ENCODE assay signal across 23 cellular contexts in genomic region chr15:49982586-49982985, GRCh38.
"Had no signal": no experiment of that assay in that cellular context is flagged by ENCODE, and none has a peak within 500 bp of the region (broad histone marks: within the 10 kb centered on the region; RNA-seq: fewer than 3 reads in every experiment).

No MANE protein-coding gene starts in this region.

- H3K4me1 ChIP-seq: parathyroid adenoma, right lobe of liver had no signal

- H3K27me3 Mint-ChIP-seq: activated CD4-positive, alpha-beta memory T cell treated with anti-CD3 and anti-CD28 coated beads, Interleukin-2, amount 10 ng/mL, durations not matched to agents 7 days and 5 days; dendritic cell treated with granulocyte-macrophage colony-stimulating factor and Interleukin-4, amounts not matched to agents 40 ng/mL and 50 ng/mL, for 4 days; type B pancreatic cell had no signal

- H3K36me3 Mint-ChIP-seq: type B pancreatic cell, WTC11 had no signal

- H3K27ac Mint-ChIP-seq: activated CD4-positive, alpha-beta memory T cell treated with anti-CD3 and anti-CD28 coated beads, Interleukin-2, amount 10 ng/mL, durations not matched to agents 7 days and 5 days; activated naive CD8-positive, alpha-beta T cell treated with anti-CD3 and anti-CD28 coated beads, Interleukin-2, amount 10 ng/mL, durations not matched to agents 7 days and 5 days; activated T-helper 17 cell treated with anti-CD3 and anti-CD28 coated beads, Interleukin-2, amount 50 U/mL, for 72 hours; dendritic cell treated with granulocyte-macrophage colony-stimulating factor and Interleukin-4, amounts not matched to agents 40 ng/mL and 50 ng/mL, for 4 days; naive thymus-derived CD4-positive, alpha-beta T cell; stimulated activated effector memory CD8-positive, alpha-beta T cell treated with anti-CD3 and anti-CD28 coated beads, Interleukin-12 subunit alpha, Interleukin-12 subunit beta, amount 100 ng/mL, for 72 hours; T-helper 2 cell treated with Interferon-gamma antibody and Interleukin-4, amounts not matched to agents 5 μg/mL and 100 μg/mL, for 36 hours; type B pancreatic cell; WTC11 had no signal

- H3K4me3 ChIP-seq: right lobe of liver, stomach had no signal

- H2AFZ ChIP-seq: parathyroid adenoma had no signal

- H3K27ac ChIP-seq: parathyroid adenoma, right lobe of liver, stomach had no signal

- H3K9ac ChIP-seq: parathyroid adenoma had no signal

- ATAC-seq: activated T-helper 17 cell treated with anti-CD3 and anti-CD28 coated beads, Interleukin-2, amount 50 U/mL, for 72 hours; esophagus mucosa; left cardiac atrium; naive thymus-derived CD4-positive, alpha-beta T cell; right lobe of liver; stimulated activated effector memory CD8-positive, alpha-beta T cell treated with anti-CD3 and anti-CD28 coated beads, Interleukin-12 subunit alpha, Interleukin-12 subunit beta, amount 100 ng/mL, for 72 hours; WTC11 had no signal

- DNase-seq: activated CD4-positive, alpha-beta memory T cell treated with anti-CD3 and anti-CD28 coated beads, Interleukin-2, amount 10 ng/mL, durations not matched to agents 7 days and 5 days; activated CD4-positive, alpha-beta T cell treated with anti-CD3 and anti-CD28 coated beads for 4 hours; activated naive CD4-positive, alpha-beta T cell; activated naive CD8-positive, alpha-beta T cell treated with anti-CD3 and anti-CD28 coated beads, Interleukin-2, amount 10 ng/mL, durations not matched to agents 7 days and 5 days; activated T-cell treated with anti-CD3 and anti-CD28 coated beads, Interleukin-2, amount 50 U/mL, for 1 hour; aorta; effector CD8-positive, alpha-beta T cell; foreskin fibroblast; left cardiac atrium; mesendoderm; naive thymus-derived CD4-positive, alpha-beta T cell; right lobe of liver; small intestine; stimulated activated CD4-positive, alpha-beta T cell treated with anti-CD3 and anti-CD28 coated beads, Interleukin-4, amount 100 ng/mL, for 24 hours; stomach had no signal

- H3K36me3 ChIP-seq: right lobe of liver, stomach had no signal

- H3K9me3 Mint-ChIP-seq: activated CD4-positive, alpha-beta memory T cell treated with anti-CD3 and anti-CD28 coated beads, Interleukin-2, amount 10 ng/mL, durations not matched to agents 7 days and 5 days; activated naive CD8-positive, alpha-beta T cell treated with anti-CD3 and anti-CD28 coated beads, Interleukin-2, amount 10 ng/mL, durations not matched to agents 7 days and 5 days; activated T-helper 17 cell treated with anti-CD3 and anti-CD28 coated beads, Interleukin-2, amount 50 U/mL, for 72 hours; dendritic cell treated with granulocyte-macrophage colony-stimulating factor and Interleukin-4, amounts not matched to agents 40 ng/mL and 50 ng/mL, for 4 days; stimulated activated effector memory CD8-positive, alpha-beta T cell treated with anti-CD3 and anti-CD28 coated beads, Interleukin-12 subunit alpha, Interleukin-12 subunit beta, amount 100 ng/mL, for 72 hours; T-helper 2 cell treated with Interferon-gamma antibody and Interleukin-4, amounts not matched to agents 5 μg/mL and 100 μg/mL, for 36 hours; type B pancreatic cell; WTC11 had no signal

- H3K27me3 ChIP-seq: right lobe of liver, stomach had no signal

- H3K4me1 Mint-ChIP-seq: activated naive CD8-positive, alpha-beta T cell treated with anti-CD3 and anti-CD28 coated beads, Interleukin-2, amount 10 ng/mL, durations not matched to agents 7 days and 5 days; activated T-helper 17 cell treated with anti-CD3 and anti-CD28 coated beads, Interleukin-2, amount 50 U/mL, for 72 hours; naive thymus-derived CD4-positive, alpha-beta T cell; WTC11 had no signal

- H3K9me3 ChIP-seq: right lobe of liver, stomach had no signal

- H3K4me3 Mint-ChIP-seq: activated CD4-positive, alpha-beta memory T cell treated with anti-CD3 and anti-CD28 coated beads, Interleukin-2, amount 10 ng/mL, durations not matched to agents 7 days and 5 days; activated naive CD8-positive, alpha-beta T cell treated with anti-CD3 and anti-CD28 coated beads, Interleukin-2, amount 10 ng/mL, durations not matched to agents 7 days and 5 days; activated T-helper 17 cell treated with anti-CD3 and anti-CD28 coated beads, Interleukin-2, amount 50 U/mL, for 72 hours; dendritic cell treated with granulocyte-macrophage colony-stimulating factor and Interleukin-4, amounts not matched to agents 40 ng/mL and 50 ng/mL, for 4 days; naive thymus-derived CD4-positive, alpha-beta T cell; stimulated activated effector memory CD8-positive, alpha-beta T cell treated with anti-CD3 and anti-CD28 coated beads, Interleukin-12 subunit alpha, Interleukin-12 subunit beta, amount 100 ng/mL, for 72 hours; T-helper 2 cell treated with Interferon-gamma antibody and Interleukin-4, amounts not matched to agents 5 μg/mL and 100 μg/mL, for 36 hours; type B pancreatic cell; WTC11 had no signal

- H3K79me2 ChIP-seq: parathyroid adenoma had no signal
